Comparison of ENCODE assay signal across 1 cellular context in genomic region chr9:135441105-135442038, GRCh38.
TF ChIP-seq lines count a peak whose summit lies in the region.
"Not testable (repeated sequence)": the region's sequence is repeated elsewhere in the genome, so short reads cannot be mapped to it uniquely, and the experiment has no call there.

No MANE protein-coding gene starts in this region.

TF ChIP-seq in K562, 482 proteins besides CTCF, POLR2A, EP300 and RAD21 (continued from another document and continues in another):
- TF ChIP-seq ZNF592 (IDR thresholded peaks at IDR 0.05) (peak; percentile 96), HDGF (IDR thresholded peaks at IDR 0.05) (0 out of 2 replicates have a peak, but pooled peaks have one; percentile 42), ZNF347 (CRISPR knock-in tag; IDR thresholded peaks at IDR 0.05; ENCODE audit: low read depth) (0 out of 2 replicates have a peak, but pooled peaks have one; percentile 11), KLF1 (tag; IDR thresholded peaks at IDR 0.05) (peak; percentile 52; the same call in 1 of the 2 replicates), ZBTB17 (CRISPR knock-in tag; IDR thresholded peaks at IDR 0.05) (peak; percentile 49; the same call in 1 of the 2 replicates), CBFA2T2 (conservative IDR thresholded peaks at IDR 0.05) (peak; percentile 41; the same call in 1 of the 2 replicates), ZNF41 (CRISPR knock-in tag; conservative IDR thresholded peaks at IDR 0.05) (peak; percentile 46; the same call in 1 of the 2 replicates), CUX1 (CRISPR knock-in tag; IDR thresholded peaks at IDR 0.05) (peak; percentile 66; the same call in 1 of the 2 replicates), NFIC (IDR thresholded peaks at IDR 0.05) (peak; percentile 91), ZKSCAN8 (CRISPR knock-in tag; IDR thresholded peaks at IDR 0.05) (peak; percentile 44; the same call in 1 of the 2 replicates), RNF2 (IDR thresholded peaks at IDR 0.05) (peak; percentile 92), MTA3 (IDR thresholded peaks at IDR 0.05; ENCODE audit: borderline replicate concordance) (0 out of 2 replicates have a peak, but pooled peaks have one; percentile 29), NFRKB (IDR thresholded peaks at IDR 0.05; ENCODE audit: low read depth) (peak; percentile 40; the same call in 1 of the 2 replicates), MAX (CRISPR knock-in tag; IDR thresholded peaks at IDR 0.05) (peak; percentile 18; the same call in 1 of the 2 replicates), SMARCA4 (IDR thresholded peaks at IDR 0.05) (peak; percentile 47), ARID1B (IDR thresholded peaks at IDR 0.05) (peak; percentile 68), ZKSCAN1 (IDR thresholded peaks at IDR 0.05; ENCODE audit: low read depth, low read length) (peak; percentile 90), BRD4 (IDR thresholded peaks at IDR 0.05) (0 out of 2 replicates have a peak, but pooled peaks have one; percentile 9), AFF1 (IDR thresholded peaks at IDR 0.05; ENCODE audit: low read depth in 1 of 2, partially characterized antibody in 2 of 2) (peak in 1 of 2 experiments; percentile 65), RREB1 (CRISPR knock-in tag; IDR thresholded peaks at IDR 0.05) (0 out of 2 replicates have a peak, but pooled peaks have one; percentile 22), ZNF324 (CRISPR knock-in tag; IDR thresholded peaks at IDR 0.05) (0 out of 2 replicates have a peak, but pooled peaks have one; percentile 8), YY1 (IDR thresholded peaks at IDR 0.05; ENCODE audit: borderline replicate concordance in 1 of 3, control insufficient read depth in 1 of 3, extremely low read depth in 1 of 3, insufficient read depth in 3 of 3, insufficient read length in 1 of 3, insufficient replicate concordance in 2 of 3, low read depth in 1 of 3, low read length in 2 of 3) (peak in 1 of 3 experiments; percentile 16), NR2C2 (tag; IDR thresholded peaks at IDR 0.05) (peak; percentile 69), KLF6 (CRISPR knock-in tag; IDR thresholded peaks at IDR 0.05; ENCODE audit: borderline replicate concordance) (peak; percentile 78), LARP7 (IDR thresholded peaks at IDR 0.05) (peak; percentile 88; the same call in 1 of the 2 replicates), ZBTB11 (CRISPR knock-in tag; IDR thresholded peaks at IDR 0.05) (peak in 1 of 3 experiments; percentile 16; a peak in 1 of 6 replicates), GTF2E2 (tag; IDR thresholded peaks at IDR 0.05) (peak; percentile 46; the same call in 1 of the 2 replicates), JUN (CRISPR knock-in tag; IDR thresholded peaks at IDR 0.05; ENCODE audit: borderline replicate concordance) (0 out of 2 replicates have a peak, but pooled peaks have one; percentile 13), NCOR1 (IDR thresholded peaks at IDR 0.05) (peak; percentile 65), MEF2D (tag; conservative IDR thresholded peaks at IDR 0.05; ENCODE audit: low read depth) (peak; percentile 65; the same call in 1 of the 2 replicates), EGR1 (conservative IDR thresholded peaks at IDR 0.05) (peak; percentile 97), ZNF766 (CRISPR knock-in tag; conservative IDR thresholded peaks at IDR 0.05) (peak; percentile 62; the same call in 1 of the 2 replicates)
- not testable (repeated sequence) for TF ChIP-seq NR2C2 (CRISPR knock-in tag; IDR thresholded peaks at IDR 0.05); JUN (IDR thresholded peaks at IDR 0.05; ENCODE audit: borderline replicate concordance, low read depth, low read length)
